1 cellular context compared by ENCODE assay signal in genomic region chr7:100493476-100494264, GRCh38.
A peak's percentile ranks its signal among the peaks of the same experiment; 100 is the strongest.
TF ChIP-seq lines count a peak whose summit lies in the region.

No MANE protein-coding gene starts in this region.

TF ChIP-seq in HepG2, 621 proteins besides CTCF, POLR2A, EP300 and RAD21 (continued from another document and continues in another):
- peak; percentile 86 for TF ChIP-seq PRDM15 (CRISPR knock-in tag; IDR thresholded peaks at IDR 0.05)
- 0 out of 2 replicates have a peak, but pooled peaks have one; percentile 30 for TF ChIP-seq TARDBP (CRISPR knock-in tag; IDR thresholded peaks at IDR 0.05)
- TF ChIP-seq MLXIP (CRISPR knock-in tag; IDR thresholded peaks at IDR 0.05; ENCODE audit: borderline replicate concordance), result no peak
- peak; percentile 42; the same call in 1 of the 2 replicates for TF ChIP-seq IKZF5 (CRISPR knock-in tag; IDR thresholded peaks at IDR 0.05)
- TF ChIP-seq HCFC1 (IDR thresholded peaks at IDR 0.05; ENCODE audit: low read depth, low read length), result no peak
- no peak for TF ChIP-seq PLSCR1 (CRISPR knock-in tag; IDR thresholded peaks at IDR 0.05; ENCODE audit: borderline replicate concordance)
- TF ChIP-seq KLF13 (CRISPR knock-in tag; IDR thresholded peaks at IDR 0.05), result no peak
- TF ChIP-seq ZNF567 (CRISPR knock-in tag; IDR thresholded peaks at IDR 0.05; ENCODE audit: borderline replicate concordance), result no peak
- no peak for TF ChIP-seq PRDM10 (CRISPR knock-in tag; IDR thresholded peaks at IDR 0.05; ENCODE audit: low read depth)
- no peak for TF ChIP-seq CREBL2 (CRISPR knock-in tag; IDR thresholded peaks at IDR 0.05; ENCODE audit: borderline replicate concordance)
- TF ChIP-seq ATF6 (CRISPR knock-in tag; conservative IDR thresholded peaks at IDR 0.05), result 0 out of 2 replicates have a peak, but pooled peaks have one; percentile 29
- no peak for TF ChIP-seq ZNF670 (CRISPR knock-in tag; IDR thresholded peaks at IDR 0.05; ENCODE audit: borderline replicate concordance)
- TF ChIP-seq ZNF770 (CRISPR knock-in tag; IDR thresholded peaks at IDR 0.05), result no peak; the same call in 1 of the 2 replicates
- TF ChIP-seq CBX5 (CRISPR knock-in tag; IDR thresholded peaks at IDR 0.05; ENCODE audit: borderline replicate concordance), result no peak
- no peak for TF ChIP-seq NR2F1 (CRISPR knock-in tag; IDR thresholded peaks at IDR 0.05)
- TF ChIP-seq NR2C2 (CRISPR knock-in tag; IDR thresholded peaks at IDR 0.05; ENCODE audit: borderline replicate concordance), result no peak
- no peak for TF ChIP-seq DMTF1 (CRISPR knock-in tag; IDR thresholded peaks at IDR 0.05)
- TF ChIP-seq ZNF768 (CRISPR knock-in tag; IDR thresholded peaks at IDR 0.05), result no peak
- TF ChIP-seq MATR3 (CRISPR knock-in tag; IDR thresholded peaks at IDR 0.05), result no peak
- TF ChIP-seq ZNF674 (CRISPR knock-in tag; IDR thresholded peaks at IDR 0.05; ENCODE audit: low read depth), result no peak
- peak; percentile 32; the same call in 1 of the 2 replicates for TF ChIP-seq GMEB1 (CRISPR knock-in tag; IDR thresholded peaks at IDR 0.05; ENCODE audit: borderline replicate concordance)
- no peak for TF ChIP-seq KLF6 (CRISPR knock-in tag; IDR thresholded peaks at IDR 0.05)
- TF ChIP-seq ZNF557 (CRISPR knock-in tag; IDR thresholded peaks at IDR 0.05), result no peak
- TF ChIP-seq POLR2G (IDR thresholded peaks at IDR 0.05; ENCODE audit: low read depth, low read length), result 0 out of 2 replicates have a peak, but pooled peaks have one; percentile 22
- no peak for TF ChIP-seq YEATS2 (CRISPR knock-in tag; IDR thresholded peaks at IDR 0.05; ENCODE audit: borderline replicate concordance)
- no peak for TF ChIP-seq ATF5 (CRISPR knock-in tag; IDR thresholded peaks at IDR 0.05; ENCODE audit: low read depth)
- TF ChIP-seq ZNF232 (CRISPR knock-in tag; IDR thresholded peaks at IDR 0.05; ENCODE audit: borderline replicate concordance), result no peak
- no peak for TF ChIP-seq TP53 (CRISPR knock-in tag; conservative IDR thresholded peaks at IDR 0.05)
- TF ChIP-seq AHR (CRISPR knock-in tag; IDR thresholded peaks at IDR 0.05), result no peak
- TF ChIP-seq ZNF766 (CRISPR knock-in tag; IDR thresholded peaks at IDR 0.05; ENCODE audit: borderline replicate concordance), result no peak
- TF ChIP-seq GLI4 (CRISPR knock-in tag; IDR thresholded peaks at IDR 0.05; ENCODE audit: borderline replicate concordance), result 0 out of 2 replicates have a peak, but pooled peaks have one; percentile 51
- no peak for TF ChIP-seq MIER2 (CRISPR knock-in tag; IDR thresholded peaks at IDR 0.05)
- TF ChIP-seq CCAR2 (optimal IDR thresholded peaks at IDR 0.05; ENCODE audit: low read depth, low read length), result no peak
- no peak for TF ChIP-seq ZNF562 (CRISPR knock-in tag; IDR thresholded peaks at IDR 0.05; ENCODE audit: borderline replicate concordance)
